In genomic region chr19:6100284-6100915, GRCh38 we compare ENCODE assay signal across 8 cellular contexts. TPM values are rescaled to one million over a fixed set of nuclear protein-coding genes. Genes with fewer than 3 reads are reported as not detected.
DNase-seq lines count a peak whose midpoint lies in the region; ATAC-seq and TF ChIP-seq lines count a peak whose summit lies in the region.

No MANE protein-coding gene starts in this region.

- no peak for TF ChIP-seq CTCF in glutamatergic neuron (IDR thresholded peaks at IDR 0.05; ENCODE audit: partially characterized antibody, unreplicated experiment)

- no peaks in the 10 kb centered on the region for H3K27me3 Mint-ChIP-seq in activated CD4-positive, alpha-beta T cell treated with anti-CD3 and anti-CD28 coated beads, Interleukin-2, amount 10 ng/mL, durations not matched to agents 7 days and 5 days
- peaks cover 6% of the 10 kb centered on the region for H3K27me3 Mint-ChIP-seq in glutamatergic neuron (ENCODE audit: unreplicated experiment)

- peaks cover 10% of the 10 kb centered on the region for H3K4me1 Mint-ChIP-seq in activated CD4-positive, alpha-beta T cell treated with anti-CD3 and anti-CD28 coated beads, Interleukin-2, amount 10 ng/mL, durations not matched to agents 7 days and 5 days
- peaks cover 9% of the 10 kb centered on the region for H3K4me1 Mint-ChIP-seq in glutamatergic neuron (ENCODE audit: low read depth, unreplicated experiment)

- POLR2A ChIA-PET in activated CD4-positive, alpha-beta T cell treated with anti-CD3 and anti-CD28 coated beads, Interleukin-2, amount 10 ng/mL, durations not matched to agents 7 days and 5 days (lab: Charles Lee): no interaction called here

- no peak for ATAC-seq in HG02852 (IDR thresholded peaks at IDR 0.05; ENCODE audit: unreplicated experiment)
- ATAC-seq in HG03025 (IDR thresholded peaks at IDR 0.05; ENCODE audit: low FRiP score, unreplicated experiment): no peak
- no peak for ATAC-seq in HG02623 (IDR thresholded peaks at IDR 0.05; ENCODE audit: unreplicated experiment)

- peak; percentile 61 for TF ChIP-seq POLR2A in GM19099 (IDR thresholded peaks at IDR 0.05; ENCODE audit: extremely low read depth, insufficient read length, low read depth)

- H3K36me3 Mint-ChIP-seq in activated CD4-positive, alpha-beta T cell treated with anti-CD3 and anti-CD28 coated beads, Interleukin-2, amount 10 ng/mL, durations not matched to agents 7 days and 5 days (ENCODE audit: low read depth): peaks cover 5% of the 10 kb centered on the region
- no peaks in the 10 kb centered on the region for H3K36me3 Mint-ChIP-seq in glutamatergic neuron (ENCODE audit: unreplicated experiment)

- peak; percentile 33 for DNase-seq in activated CD4-positive, alpha-beta T cell treated with anti-CD3 and anti-CD28 coated beads, Interleukin-2, amount 10 ng/mL, durations not matched to agents 7 days and 5 days
- no peak for DNase-seq in glutamatergic neuron
- peak; percentile 51 for DNase-seq in stimulated activated CD8-positive, alpha-beta memory T cell treated with anti-CD3 and anti-CD28 coated beads, Interleukin-4, amount 100 ng/mL, for 48 hours
- DNase-seq in foreskin melanocyte: no peak

- peak overlapping the region; percentile 40 for H3K4me3 Mint-ChIP-seq in activated CD4-positive, alpha-beta T cell treated with anti-CD3 and anti-CD28 coated beads, Interleukin-2, amount 10 ng/mL, durations not matched to agents 7 days and 5 days
- H3K4me3 Mint-ChIP-seq in glutamatergic neuron (ENCODE audit: unreplicated experiment): no peak overlapping the region

- CTCF ChIA-PET in activated CD4-positive, alpha-beta T cell treated with anti-CD3 and anti-CD28 coated beads, Interleukin-2, amount 10 ng/mL, durations not matched to agents 7 days and 5 days (lab: Charles Lee): interaction anchor here (1.3 to 1.9 kb wide), 5 partner anchors 11 to 296 kb away, joined by 3 to 13 read pairs (median 6); no protein-coding TSS in a partner anchor

- peaks cover 6% of the 10 kb centered on the region for H3K9me3 Mint-ChIP-seq in activated CD4-positive, alpha-beta T cell treated with anti-CD3 and anti-CD28 coated beads, Interleukin-2, amount 10 ng/mL, durations not matched to agents 7 days and 5 days
- H3K9me3 Mint-ChIP-seq in glutamatergic neuron (ENCODE audit: unreplicated experiment): peaks cover 1% of the 10 kb centered on the region

- H3K27ac Mint-ChIP-seq in activated CD4-positive, alpha-beta T cell treated with anti-CD3 and anti-CD28 coated beads, Interleukin-2, amount 10 ng/mL, durations not matched to agents 7 days and 5 days: peak overlapping the region; percentile 78
- H3K27ac Mint-ChIP-seq in glutamatergic neuron (ENCODE audit: unreplicated experiment): peak overlapping the region; percentile 2

RNA-seq across cellular contexts. Expression of gene RFX2, which starts 9.9 kb away (rescaled TPM):
- 10 to 100 TPM; 10.1 to 10.4 TPM for total RNA-seq in activated CD4-positive, alpha-beta T cell treated with anti-CD3 and anti-CD28 coated beads, Interleukin-2, amount 10 ng/mL, durations not matched to agents 7 days and 5 days
- total RNA-seq in glutamatergic neuron (ENCODE audit: unreplicated experiment): 4.3 TPM

RNA-seq across cellular contexts. Expression of gene ACSBG2, which starts 35.1 kb away (rescaled TPM):
- not detected for total RNA-seq in activated CD4-positive, alpha-beta T cell treated with anti-CD3 and anti-CD28 coated beads, Interleukin-2, amount 10 ng/mL, durations not matched to agents 7 days and 5 days
- total RNA-seq in glutamatergic neuron (ENCODE audit: unreplicated experiment): not detected

Comparison
In these comparisons a context has a peak if more than half of its experiments do, and no peak if none do; other contexts are left out.
1. DNase-seq: peak in activated CD4-positive, alpha-beta T cell treated with anti-CD3 and anti-CD28 coated beads, Interleukin-2, amount 10 ng/mL, durations not matched to agents 7 days and 5 days (single experiment) and stimulated activated CD8-positive, alpha-beta memory T cell treated with anti-CD3 and anti-CD28 coated beads, Interleukin-4, amount 100 ng/mL, for 48 hours (single experiment); none in glutamatergic neuron (single experiment) and foreskin melanocyte (single experiment).